ENCODE assay signal across 23 cellular contexts in the genomic region with DNA sequence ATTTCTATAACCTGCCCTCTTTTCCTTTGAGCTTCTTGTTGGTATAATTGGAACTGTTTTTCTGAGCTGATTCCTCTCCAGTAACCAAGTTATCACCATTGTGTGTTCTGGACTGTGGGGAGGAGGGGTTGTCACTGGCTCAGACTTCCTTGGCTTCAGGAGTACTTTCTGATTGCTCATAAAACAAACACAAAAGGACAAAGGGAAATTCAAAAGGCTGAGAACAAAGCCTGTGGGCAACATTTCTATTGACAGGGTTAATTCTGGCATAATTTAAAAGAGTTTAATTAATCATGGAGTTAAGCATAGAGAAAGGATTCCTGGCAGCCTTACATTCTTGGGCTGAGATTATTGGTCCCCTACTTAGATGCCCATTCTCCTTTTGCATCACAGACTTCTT.
DNase-seq lines count a peak whose midpoint lies in the region; ATAC-seq and TF ChIP-seq lines count a peak whose summit lies in the region.
"Had no signal": no experiment of that assay in that cellular context is flagged by ENCODE, and none has a peak within 500 bp of the region (broad histone marks: within the 10 kb centered on the region; RNA-seq: fewer than 3 reads in every experiment).

No MANE protein-coding gene starts in this region.

- in situ Hi-C loops in SK-MEL-5 (cut with HindIII; ENCODE audit: low pct_unique_long_range_greater_than_20kb, low sequenced_read_pairs), result no loop called here

- H3K27me3 ChIP-seq in prostate gland (replicated peaks; ENCODE audit: insufficient read depth) (no peaks in the 10 kb centered on the region), uterus (no peaks in the 10 kb centered on the region), foreskin keratinocyte (no peaks in the 10 kb centered on the region)
- H3K27me3 ChIP-seq: cardiac muscle cell had no signal

- TF ChIP-seq POLR2A in prostate gland (IDR thresholded peaks at IDR 0.05) (no peak), uterus (IDR thresholded peaks at IDR 0.05) (no peak)

- no peak overlapping the region for H3K27ac ChIP-seq in epithelial cell of prostate
- no peak overlapping the region for H3K27ac ChIP-seq in prostate gland
- no peak overlapping the region for H3K27ac ChIP-seq in uterus
- H3K27ac ChIP-seq in foreskin keratinocyte, result no peak overlapping the region
- H3K27ac ChIP-seq: cardiac muscle cell, gastroesophageal sphincter, spleen had no signal

- no peaks in the 10 kb centered on the region for H3K9me3 ChIP-seq in prostate gland
- H3K9me3 ChIP-seq in uterus, result no peaks in the 10 kb centered on the region
- H3K9me3 ChIP-seq: gastroesophageal sphincter, spleen had no signal

- no peak overlapping the region for H3K4me3 ChIP-seq in prostate gland
- no peak overlapping the region for H3K4me3 ChIP-seq in uterus
- H3K4me3 ChIP-seq: cardiac muscle cell, gastroesophageal sphincter, spleen had no signal

- H3K36me3 ChIP-seq in prostate gland (no peaks in the 10 kb centered on the region), uterus (no peaks in the 10 kb centered on the region)
- H3K36me3 ChIP-seq: cardiac muscle cell, gastroesophageal sphincter, spleen had no signal

- H3K4me1 ChIP-seq in prostate gland (replicated peaks) (no peaks in the 10 kb centered on the region), uterus (no peaks in the 10 kb centered on the region), foreskin keratinocyte (no peaks in the 10 kb centered on the region)
- H3K4me1 ChIP-seq: gastroesophageal sphincter had no signal

- DNase-seq in DMS53 treated with DMSO at 0.1 percent for 48 hours (lab: John Stamatoyannopoulos, UW; ENCODE audit: unreplicated experiment) (peak; percentile 32), SK-MEL-5 (ENCODE audit: low read depth, low spot score) (peak; percentile 43), epithelial cell of prostate (ENCODE audit: low read depth, low spot score) (peak; percentile 16), prostate gland (ENCODE audit: low spot score) (peak; percentile 57), glomerular visceral epithelial cell (ENCODE audit: extremely low spot score) (no peak), uterus (no peak), foreskin keratinocyte (no peak)
- DNase-seq: activated CD4-positive, alpha-beta T cell treated with anti-CD3 and anti-CD28 coated beads for 4 hours; activated CD8-positive, alpha-beta memory T cell treated with anti-CD3 and anti-CD28 coated beads, Interleukin-2, amount 10 ng/mL, durations not matched to agents 7 days and 5 days; activated naive CD8-positive, alpha-beta T cell treated with anti-CD3 and anti-CD28 coated beads, Interleukin-2, amount 10 ng/mL, durations not matched to agents 7 days and 5 days; CD8-positive, alpha-beta T cell; DND-41; erythroblast; left cardiac atrium; midbrain; NCI-H1092; NCI-H2171; NCI-H526; SHP77 treated with DMSO at 0.1 percent for 48 hours; spleen had no signal

- TF ChIP-seq CTCF in prostate gland (IDR thresholded peaks at IDR 0.05), result no peak
- TF ChIP-seq CTCF in uterus (IDR thresholded peaks at IDR 0.05), result no peak
- no peak for TF ChIP-seq CTCF in foreskin keratinocyte (conservative IDR thresholded peaks at IDR 0.05)

- ATAC-seq in GM19324 (IDR thresholded peaks at IDR 0.05; ENCODE audit: low FRiP score, unreplicated experiment) (no peak), foreskin keratinocyte (no peak)
- ATAC-seq: activated CD8-positive, alpha-beta memory T cell treated with anti-CD3 and anti-CD28 coated beads, Interleukin-2, amount 10 ng/mL, durations not matched to agents 7 days and 5 days; CD8-positive, alpha-beta T cell; gastroesophageal sphincter; left cardiac atrium had no signal

- intact Hi-C loops in prostate gland (cut with DNase I), result no loop called here
- intact Hi-C loops in uterus (cut with DNase I; ENCODE audit: low total_unique reads), result no loop called here

Comparison
In these comparisons a context has a peak if more than half of its experiments do, and no peak if none do; other contexts are left out.
1. DNase-seq: peak in DMS53 treated with DMSO at 0.1 percent for 48 hours (single experiment), SK-MEL-5 (single experiment), epithelial cell of prostate (single experiment) and prostate gland (single experiment); none in glomerular visceral epithelial cell (single experiment), uterus (0 of 2) and foreskin keratinocyte (0 of 2).